In the genomic region with DNA sequence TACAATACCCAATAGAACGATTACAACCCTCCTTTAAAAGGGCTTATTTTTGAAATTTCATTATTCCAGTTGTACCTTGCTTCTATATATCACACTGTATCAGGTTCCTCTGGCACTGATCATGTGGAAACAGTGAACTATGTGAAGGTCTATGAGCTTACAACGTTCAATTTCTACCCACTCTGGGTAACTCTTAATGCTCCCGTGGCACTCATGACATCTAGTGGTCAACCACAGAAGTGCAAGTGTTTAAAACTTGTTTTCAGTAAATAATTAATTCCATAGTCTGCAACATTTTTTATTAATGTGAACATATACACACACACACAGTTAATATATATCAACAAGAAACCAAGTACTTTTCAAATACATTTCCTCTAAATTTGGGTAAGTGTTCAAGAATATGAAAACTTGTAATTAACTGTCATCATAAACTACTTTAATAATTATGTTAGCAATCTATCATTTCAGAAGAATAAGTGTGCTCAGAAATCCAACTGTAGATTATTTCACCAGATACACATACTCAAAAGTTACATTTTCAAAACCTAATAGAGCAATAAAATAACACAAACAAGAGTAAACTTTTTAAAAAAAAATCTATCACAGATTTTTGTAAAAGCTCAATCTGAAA, we compare ENCODE assay signal across 8 cellular contexts.
DNase-seq lines count a peak whose midpoint lies in the region; ATAC-seq, FAIRE-seq and TF ChIP-seq lines count a peak whose summit lies in the region.

No MANE protein-coding gene starts in this region.

- H3K36me3 ChIP-seq in Peyer's patch (no peaks in the 10 kb centered on the region), K562 (ENCODE audit: control insufficient read depth, insufficient read depth, low read length) (no peaks in the 10 kb centered on the region)

- H3K9me1 ChIP-seq in K562 (ENCODE audit: control insufficient read depth, insufficient read depth, low read length), result no peaks in the 10 kb centered on the region

- BruUV-seq in K562 (replicated peaks; lab: Mats Ljungman, UMichigan), result no TSS peak

- H3K4me1 ChIP-seq in Peyer's patch, result no peaks in the 10 kb centered on the region
- H3K4me1 ChIP-seq in K562 (replicated peaks in 1 of 2; ENCODE audit: control insufficient read depth in 2 of 2, insufficient read depth in 2 of 2, low read length in 2 of 2), result no peaks in the 10 kb centered on the region

- CTCF ChIA-PET in K562 (lab: Yijun Ruan, JAX; ENCODE audit: low intra/inter-chr PET ratio), result interaction anchor here (0.8 to 1.4 kb wide), 2 partner anchors 500 to 683 kb away, joined by 4 read pairs; no protein-coding TSS in a partner anchor

- H3K27ac ChIP-seq in Peyer's patch (no peak overlapping the region), K562 (ENCODE audit: extremely low read depth, low read depth, low read length) (no peak overlapping the region)

- peak; percentile 73 for ATAC-seq in K562
- ATAC-seq in GM19324 (IDR thresholded peaks at IDR 0.05; ENCODE audit: low FRiP score, unreplicated experiment), result no peak

- TF ChIP-seq EP300 in K562 (IDR thresholded peaks at IDR 0.05; ENCODE audit: low read length), result no peak

- intact Hi-C loops in K562 (cut with micrococcal nuclease), result loop anchor here (5.0 kb wide), 2 partner anchors 685 to 795 kb away; no protein-coding TSS in a partner anchor

- H3K27me3 ChIP-seq in Peyer's patch, result no peaks in the 10 kb centered on the region
- peaks cover 3 to 4% of the 10 kb centered on the region in 2 experiments; a peak in 4 of 5 replicates for H3K27me3 ChIP-seq in K562 (ENCODE audit: control insufficient read depth in 2 of 2, insufficient read depth in 2 of 2, low read length in 2 of 2)

- DNase-seq in AG09309 (ENCODE audit: low read depth) (peak; percentile 44), GM13976 (ENCODE audit: low spot score) (peak; percentile 27), HK-2 (ENCODE audit: unreplicated experiment) (peak; percentile 7), Peyer's patch (peak in 1 of 3 donors; percentile 63), K562 (ENCODE audit: extremely low read depth in 1 of 4, low spot score in 3 of 4) (peak; percentile 41 to 49 (median 46)), iPS-NIHi11 (ENCODE audit: low spot score) (peak; percentile 66)
- DNase-seq in stimulated activated CD4-positive, alpha-beta T cell treated with anti-CD3 and anti-CD28 coated beads, Interleukin-2, amount 100 ng/mL, for 24 hours, result peak; percentile 12 to 51

- H3K79me2 ChIP-seq in K562 (ENCODE audit: control insufficient read depth, insufficient read depth, low read length), result no peaks in the 10 kb centered on the region

- 0% methylated on average over 3 of the region's 3 CpGs for WGBS in K562 (ENCODE audit: insufficient coverage, low coverage, missing lambda C conversion rate)

- H3K4me3 ChIP-seq in AG09309 (ENCODE audit: control insufficient read depth, low read depth, low read length) (no peak overlapping the region), Peyer's patch (no peak overlapping the region), K562 (no peak overlapping the region)

- TF ChIP-seq POLR2A in Peyer's patch (IDR thresholded peaks at IDR 0.05), result no peak
- no peak for TF ChIP-seq POLR2A in K562 (conservative IDR thresholded peaks at IDR 0.05)

- in situ Hi-C loops in GM13976 (cut with MboI; ENCODE audit: low sequenced_read_pairs, unreplicated experiment) (no loop called here), K562 (cut with MboI) (no loop called here)

- no peak overlapping the region for H2AFZ ChIP-seq in K562 (ENCODE audit: low read depth, low read length)

- peak; percentile 72 to 78 for TF ChIP-seq RAD21 in K562 (CRISPR knock-in tag; conservative IDR thresholded peaks at IDR 0.05 in 1 of 2, IDR thresholded peaks at IDR 0.05 in 1 of 2)

- H3K9me3 ChIP-seq in Peyer's patch (no peaks in the 10 kb centered on the region), K562 (replicated peaks; ENCODE audit: control insufficient read depth, insufficient read depth, low read depth, low read length) (no peaks in the 10 kb centered on the region)

- no peak overlapping the region for H3K4me2 ChIP-seq in K562 (ENCODE audit: insufficient read depth, low read length)

- H3K9ac ChIP-seq in K562 (ENCODE audit: insufficient read depth in 1 of 2, low read depth in 2 of 2, low read length in 2 of 2), result no peak overlapping the region

- peak; percentile 88 for TF ChIP-seq CTCF in AG09309 (IDR thresholded peaks at IDR 0.05; ENCODE audit: control insufficient read depth, insufficient read depth, low read depth, low read length, missing control alignments)
- TF ChIP-seq CTCF in GM13976 (IDR thresholded peaks at IDR 0.05; ENCODE audit: borderline replicate concordance, control extremely low read depth, extremely low read depth, insufficient read depth, missing control alignments), result peak; percentile 74
- TF ChIP-seq CTCF in Peyer's patch (IDR thresholded peaks at IDR 0.05), result peak; percentile 75 to 96 (median 92)
- peak; percentile 55 to 85 (median 77); a peak in 5 of 6 replicates for TF ChIP-seq CTCF in K562 (IDR thresholded peaks at IDR 0.05 in 2 of 3, conservative IDR thresholded peaks at IDR 0.05 in 1 of 3; ENCODE audit: insufficient read depth in 2 of 3, low read depth in 1 of 3, low read length in 3 of 3)

- no peaks in the 10 kb centered on the region for H4K20me1 ChIP-seq in K562 (replicated peaks; ENCODE audit: control insufficient read depth, insufficient read depth, low read length)

- POLR2A ChIA-PET in K562 (lab: Yijun Ruan, JAX), result no interaction called here

- FAIRE-seq in K562 (lab: Jason Lieb, UNC), result peak; percentile 93

TF ChIP-seq in K562, 482 proteins besides CTCF, POLR2A, EP300 and RAD21:
- TF ChIP-seq, protein P1, sequence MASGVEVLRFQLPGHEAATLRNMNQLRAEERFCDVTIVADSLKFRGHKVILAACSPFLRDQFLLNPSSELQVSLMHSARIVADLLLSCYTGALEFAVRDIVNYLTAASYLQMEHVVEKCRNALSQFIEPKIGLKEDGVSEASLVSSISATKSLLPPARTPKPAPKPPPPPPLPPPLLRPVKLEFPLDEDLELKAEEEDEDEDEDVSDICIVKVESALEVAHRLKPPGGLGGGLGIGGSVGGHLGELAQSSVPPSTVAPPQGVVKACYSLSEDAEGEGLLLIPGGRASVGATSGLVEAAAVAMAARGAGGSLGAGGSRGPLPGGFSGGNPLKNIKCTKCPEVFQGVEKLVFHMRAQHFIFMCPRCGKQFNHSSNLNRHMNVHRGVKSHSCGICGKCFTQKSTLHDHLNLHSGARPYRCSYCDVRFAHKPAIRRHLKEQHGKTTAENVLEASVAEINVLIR (CRISPR knock-in tag; IDR thresholded peaks at IDR 0.05), result no peak
- TF ChIP-seq, protein P2, sequence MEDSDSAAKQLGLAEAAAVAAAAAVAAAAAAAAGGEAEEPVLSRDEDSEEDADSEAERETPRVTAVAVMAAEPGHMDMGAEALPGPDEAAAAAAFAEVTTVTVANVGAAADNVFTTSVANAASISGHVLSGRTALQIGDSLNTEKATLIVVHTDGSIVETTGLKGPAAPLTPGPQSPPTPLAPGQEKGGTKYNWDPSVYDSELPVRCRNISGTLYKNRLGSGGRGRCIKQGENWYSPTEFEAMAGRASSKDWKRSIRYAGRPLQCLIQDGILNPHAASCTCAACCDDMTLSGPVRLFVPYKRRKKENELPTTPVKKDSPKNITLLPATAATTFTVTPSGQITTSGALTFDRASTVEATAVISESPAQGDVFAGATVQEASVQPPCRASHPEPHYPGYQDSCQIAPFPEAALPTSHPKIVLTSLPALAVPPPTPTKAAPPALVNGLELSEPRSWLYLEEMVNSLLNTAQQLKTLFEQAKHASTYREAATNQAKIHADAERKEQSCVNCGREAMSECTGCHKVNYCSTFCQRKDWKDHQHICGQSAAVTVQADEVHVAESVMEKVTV (CRISPR knock-in tag; IDR thresholded peaks at IDR 0.05), result peak; percentile 75
- TF ChIP-seq ELF4 (CRISPR knock-in tag; IDR thresholded peaks at IDR 0.05) (no peak), SMC3 (conservative IDR thresholded peaks at IDR 0.05; ENCODE audit: insufficient read depth, low read depth, low read length) (peak; percentile 51)
